Comparison of ENCODE assay signal across 8 cellular contexts in genomic region chr2:69643602-69644505, GRCh38. TPM values are rescaled to one million over a fixed set of nuclear protein-coding genes. Genes with fewer than 3 reads are reported as not detected.
DNase-seq lines count a peak whose midpoint lies in the region; ATAC-seq, FAIRE-seq and TF ChIP-seq lines count a peak whose summit lies in the region.

Gene AAK1 (minus strand): TSS chr2:69643739. CDS start chr2:69643040, 699 bp downstream.

- H3K9ac ChIP-seq in HepG2 (ENCODE audit: insufficient read depth, low read depth, low read length) = peak within 1 kb of the TSS; percentile 91

- TF ChIP-seq CTCF in BJ (IDR thresholded peaks at IDR 0.05; ENCODE audit: insufficient read depth, low read depth, low read length) (no peak), HepG2 (CRISPR knock-in tag; IDR thresholded peaks at IDR 0.05) (peak; percentile 16)

- H3K9me3 ChIP-seq in HepG2 (ENCODE audit: low read length) = no peaks in the 10 kb centered on the region

- peak; percentile 44 for ATAC-seq in GM19372 (IDR thresholded peaks at IDR 0.05; ENCODE audit: low read depth, unreplicated experiment)
- peak; percentile 45 for ATAC-seq in HG03521 (IDR thresholded peaks at IDR 0.05; ENCODE audit: unreplicated experiment)
- ATAC-seq in HepG2 = peak; percentile 90

- intact Hi-C loops in HepG2 (cut with micrococcal nuclease; ENCODE audit: unreplicated experiment) = loop anchor here (5.0 kb wide), 3 partner anchors 68 to 183 kb away; partner anchors contain the start of gene GMCL1

- H3K36me3 ChIP-seq in BJ (ENCODE audit: control insufficient read depth, insufficient read depth, low read length) (no peaks in the 10 kb centered on the region), HepG2 (replicated peaks in 1 of 2; ENCODE audit: control insufficient read depth in 1 of 2, insufficient read depth in 2 of 2, low read length in 2 of 2) (no peaks in the 10 kb centered on the region)

- DNase-seq in BJ (ENCODE audit: low read depth) = peak; percentile 53
- peak; percentile 89 for DNase-seq in NCI-H774 (lab: John Stamatoyannopoulos, UW)
- peak; percentile 73 to 82 for DNase-seq in activated CD4-positive, alpha-beta T cell treated with anti-CD3 and anti-CD28 coated beads, Interleukin-2, amount 50 U/mL, for 24 hours (ENCODE audit: low read depth in 1 of 2, low spot score in 1 of 2)
- DNase-seq in dermis blood vessel endothelial cell = peak; percentile 88
- DNase-seq in HepG2 (ENCODE audit: low spot score) = peak; percentile 83
- DNase-seq in stimulated activated CD4-positive, alpha-beta T cell treated with anti-CD3 and anti-CD28 coated beads, Interleukin-2, amount 100 ng/mL, for 48 hours = peak; percentile 85

- H2AFZ ChIP-seq in HepG2 (ENCODE audit: low read length) = peak within 1 kb of the TSS; percentile 68

- TF ChIP-seq EP300 in HepG2 (IDR thresholded peaks at IDR 0.05; ENCODE audit: low read depth in 2 of 2, low read length in 2 of 2) (peak in 1 of 2 experiments; percentile 58; a peak in 1 of 4 replicates), HepG2 (CRISPR knock-in tag; IDR thresholded peaks at IDR 0.05; ENCODE audit: borderline replicate concordance) (no peak)

- H3K4me3 ChIP-seq in BJ (ENCODE audit: low read depth, low read length) (peak within 1 kb of the TSS; percentile 93), HepG2 (replicated peaks in 1 of 3; ENCODE audit: insufficient read depth in 1 of 3, low read depth in 2 of 3, low read length in 3 of 3) (peak within 1 kb of the TSS; percentile 78 to 94 (median 88))

- H3K4me1 ChIP-seq in HepG2 (ENCODE audit: insufficient read depth, low read length) = peaks cover 48% of the 10 kb centered on the region

- peak; percentile 76 to 84 for TF ChIP-seq POLR2A in HepG2 (IDR thresholded peaks at IDR 0.05; ENCODE audit: insufficient read depth in 1 of 2, low read depth in 2 of 2, low read length in 2 of 2)

- in situ Hi-C loops in HepG2 (cut with HindIII; ENCODE audit: extremely low pct_ligation_motif_present, low pct_unique_long_range_greater_than_20kb) = no loop called here

- H3K27me3 ChIP-seq in BJ (ENCODE audit: control insufficient read depth, insufficient read depth, low read length) = no peaks in the 10 kb centered on the region
- H3K27me3 ChIP-seq in HepG2 (ENCODE audit: control insufficient read depth in 1 of 2, insufficient read depth in 2 of 2, low read length in 2 of 2) = peaks cover 0 to 3% of the 10 kb centered on the region in 2 experiments; a peak in 1 of 5 replicates

- CTCF ChIA-PET in BJ (lab: Yijun Ruan, JAX) (interaction anchor here (0.7 to 1.3 kb wide), 5 partner anchors 9 to 207 kb away, joined by 3 to 4 read pairs (median 3); partner anchors contain the start of gene NFU1), HepG2 (lab: Yijun Ruan, JAX; ENCODE audit: low intra/inter-chr PET ratio, low total read pairs) (no interaction called here)

- H3K79me2 ChIP-seq in HepG2 (ENCODE audit: insufficient read depth, low read length) = peaks cover 34% of the 10 kb centered on the region

- peak; percentile 19 for TF ChIP-seq RAD21 in HepG2 (CRISPR knock-in tag; IDR thresholded peaks at IDR 0.05)

- FAIRE-seq in HepG2 (lab: Jason Lieb, UNC) = no peak

- peak within 1 kb of the TSS; percentile 92 for H3K27ac ChIP-seq in HepG2 (ENCODE audit: extremely low read length, insufficient read depth, low read length)

- TSS peak; percentile 56 for BruUV-seq in HepG2 (replicated peaks; lab: Mats Ljungman, UMichigan)

- POLR2A ChIA-PET in BJ (lab: Charles Lee) (no interaction called here), HepG2 (lab: Yijun Ruan, JAX) (interaction anchor here (0.7 to 3.3 kb wide), 13 partner anchors 8 to 561 kb away, joined by 3 to 15 read pairs (median 4); partner anchors contain the start of gene ANXA4)

- no peaks in the 10 kb centered on the region for H4K20me1 ChIP-seq in HepG2 (ENCODE audit: insufficient read depth, low read length)

- H3K4me2 ChIP-seq in HepG2 (ENCODE audit: low read depth, low read length) = peak within 1 kb of the TSS; percentile 96

- under 1% methylated on average over 33 of the region's 81 CpGs for WGBS in HepG2 (ENCODE audit: low lambda C conversion rate)

TF ChIP-seq in HepG2, 621 proteins besides CTCF, POLR2A, EP300 and RAD21 (continues in another document):
- TF ChIP-seq HNRNPLL (IDR thresholded peaks at IDR 0.05; ENCODE audit: low read depth, low read length, poor library complexity, severe bottlenecking) (peak; percentile 47), SIX1 (CRISPR knock-in tag; IDR thresholded peaks at IDR 0.05; ENCODE audit: borderline replicate concordance) (no peak), TARDBP (CRISPR knock-in tag; IDR thresholded peaks at IDR 0.05) (peak; percentile 69; the same call in 1 of the 2 replicates), ZNF12 (CRISPR knock-in tag; IDR thresholded peaks at IDR 0.05) (peak; percentile 27; the same call in 1 of the 2 replicates), SP4 (CRISPR knock-in tag; IDR thresholded peaks at IDR 0.05) (peak; percentile 83)

RNA-seq across cellular contexts. Expression of gene AAK1, which starts in this region (rescaled TPM):
- polyA plus RNA-seq in BJ (2011; rRNA removed) = 23.3 and 26.1 TPM in 2 replicates
- 26.4 and 49.4 TPM in 2 replicates for polyA minus RNA-seq in BJ (2011; rRNA and poly(A)+ RNA removed)
- total RNA-seq in dermis blood vessel endothelial cell = 23.8 and 48.8 TPM in 2 replicates
- total RNA-seq in HepG2 (2016; rRNA removed; fragmentation: Illumina TruSeq; extraction: Trizol) = 10.3 and 15.2 TPM in 2 replicates
- 2.4 and 3.1 TPM in 2 replicates for total RNA-seq in HepG2 (2016; cell fraction: cytosol; rRNA removed; fragmentation: Illumina TruSeq; extraction: Trizol; ENCODE audit: low read depth)
- total RNA-seq in HepG2 (2016; cell fraction: insoluble cytoplasmic fraction; rRNA removed; fragmentation: Illumina TruSeq; extraction: Trizol) = 9.4 and 12.9 TPM in 2 replicates
- 7.2 and 7.6 TPM in 2 replicates for total RNA-seq in HepG2 (2016; cell fraction: membrane; rRNA removed; fragmentation: Illumina TruSeq; extraction: Trizol)
- 20.2 and 27.8 TPM in 2 replicates for total RNA-seq in HepG2 (2016; cell fraction: nucleus; rRNA removed; fragmentation: Illumina TruSeq; extraction: Trizol)
- polyA plus RNA-seq in HepG2 (2011; rRNA removed) = 9.4 and 9.8 TPM in 2 replicates
- polyA plus RNA-seq in HepG2 (2011; cell fraction: cytosol; rRNA removed) = 4.3 and 6.0 TPM in 2 replicates
- 13.6 and 15.8 TPM in 2 replicates for polyA plus RNA-seq in HepG2 (2011; cell fraction: nucleus; rRNA removed)
- polyA plus RNA-seq in HepG2 (2012) = 7.2 and 9.5 TPM in 2 replicates
- polyA plus RNA-seq in HepG2 (2016; cell fraction: cytosol; fragmentation: Illumina TruSeq; extraction: Trizol; ENCODE audit: low read depth) = 0.59 and 1.3 TPM in 2 replicates
- polyA plus RNA-seq in HepG2 (2016; cell fraction: insoluble cytoplasmic fraction; fragmentation: Illumina TruSeq; extraction: Trizol; ENCODE audit: low read depth) = 7.3 and 8.6 TPM in 2 replicates
- polyA plus RNA-seq in HepG2 (2016; cell fraction: membrane; fragmentation: Illumina TruSeq; extraction: Trizol; ENCODE audit: low read depth) = 1.5 and 1.9 TPM in 2 replicates
- 14.2 and 15.4 TPM in 2 replicates for polyA plus RNA-seq in HepG2 (2016; cell fraction: nucleus; fragmentation: Illumina TruSeq; extraction: Trizol; ENCODE audit: insufficient read depth, low read depth)
- polyA minus RNA-seq in HepG2 (2011; rRNA and poly(A)+ RNA removed; ENCODE audit: low replicate concordance) = 8.6 and 11.3 TPM in 2 replicates
- 17.2 and 18.3 TPM in 2 replicates for polyA minus RNA-seq in HepG2 (2011; cell fraction: cytosol; rRNA and poly(A)+ RNA removed)
- polyA minus RNA-seq in HepG2 (2011; cell fraction: nucleus; rRNA and poly(A)+ RNA removed) = 41.1 and 50.6 TPM in 2 replicates

Comparison
In these comparisons a context has a peak if more than half of its experiments do, and no peak if none do; other contexts are left out.
1. Peak in every context shown above with its lines: DNase-seq, ATAC-seq, H3K4me3 ChIP-seq and H3K27ac ChIP-seq.